1 cellular context compared by ENCODE assay signal in the genomic region with DNA sequence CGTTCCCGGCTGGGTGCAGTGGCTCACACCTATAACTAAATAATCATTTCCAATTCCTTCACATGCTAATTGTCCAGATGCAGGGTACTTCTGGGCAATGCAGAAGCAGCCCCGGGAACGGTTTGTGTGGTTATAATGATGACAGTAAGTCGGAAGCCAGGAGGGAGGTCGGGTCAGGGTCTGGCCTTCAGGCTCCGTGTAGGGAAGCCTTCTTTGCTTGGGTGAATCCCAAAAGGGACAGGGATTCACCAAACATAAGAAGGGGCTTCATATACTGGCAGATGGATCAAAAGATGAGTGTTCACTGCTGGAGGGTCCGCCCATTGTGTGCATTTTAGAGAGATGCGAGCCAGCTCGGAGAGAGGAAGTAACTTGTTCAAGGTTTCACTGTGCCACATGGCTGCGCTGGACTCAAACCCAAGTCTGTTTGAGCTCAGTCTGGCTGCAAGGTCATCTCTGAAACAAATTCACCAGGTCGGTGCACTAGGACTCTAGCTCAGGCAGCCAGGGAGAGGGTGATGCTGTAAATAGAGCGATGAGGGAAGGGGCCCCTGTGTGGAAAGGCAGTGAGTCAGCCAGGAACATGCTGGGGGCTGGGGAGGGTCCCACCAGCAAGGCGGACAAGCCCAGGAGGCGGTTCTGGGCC.
TF ChIP-seq lines count a peak whose summit lies in the region.

No MANE protein-coding gene starts in this region.

TF ChIP-seq in GM12878, 131 proteins besides CTCF, POLR2A, EP300 and RAD21 (continued from another document):
- no peak for TF ChIP-seq RBBP5 (conservative IDR thresholded peaks at IDR 0.05)
